In genomic region chr6:17493286-17493685, GRCh38 we compare ENCODE assay signal across 11 cellular contexts.
DNase-seq lines count a peak whose midpoint lies in the region; ATAC-seq and TF ChIP-seq lines count a peak whose summit lies in the region.
"Had no signal": no experiment of that assay in that cellular context is flagged by ENCODE, and none has a peak within 500 bp of the region (broad histone marks: within the 10 kb centered on the region; RNA-seq: fewer than 3 reads in every experiment).

No MANE protein-coding gene starts in this region.

- no peaks in the 10 kb centered on the region for H3K27me3 ChIP-seq in MG63
- no peaks in the 10 kb centered on the region for H3K27me3 ChIP-seq in muscle layer of colon (ENCODE audit: control insufficient read depth in 1 of 2, insufficient read depth in 2 of 2, low read length in 2 of 2)
- H3K27me3 ChIP-seq: right lobe of liver had no signal

- TF ChIP-seq CTCF in choroid plexus epithelial cell (conservative IDR thresholded peaks at IDR 0.05; ENCODE audit: low read depth, low read length): no peak

- ATAC-seq in GM18520 (IDR thresholded peaks at IDR 0.05; ENCODE audit: unreplicated experiment) (no peak), GM21526 (IDR thresholded peaks at IDR 0.05; ENCODE audit: low FRiP score, unreplicated experiment) (no peak)

- peak overlapping the region; percentile 43 for H3K27ac ChIP-seq in muscle layer of colon (ENCODE audit: low read depth, low read length)

- H3K4me3 ChIP-seq in MG63 (no peak overlapping the region), choroid plexus epithelial cell (ENCODE audit: low read depth, low read length) (no peak overlapping the region), muscle layer of colon (ENCODE audit: low read depth in 1 of 2, low read length in 2 of 2) (no peak overlapping the region)
- H3K4me3 ChIP-seq: right lobe of liver had no signal

- DNase-seq in A172 (ENCODE audit: low spot score): peak; percentile 67
- DNase-seq in MG63: peak; percentile 67
- DNase-seq in choroid plexus epithelial cell (ENCODE audit: low read depth): peak; percentile 71
- DNase-seq in stimulated activated CD4-positive, alpha-beta T cell treated with anti-CD3 and anti-CD28 coated beads, Interleukin-2, amount 100 ng/mL, for 48 hours: no peak
- no peak for DNase-seq in activated naive CD4-positive, alpha-beta T cell (lab: John Stamatoyannopoulos, UW)
- DNase-seq: kidney; NK-92 treated with Interleukin-12 subunit alpha and Interleukin-12 subunit beta, amount 100 ng/mL, for 24 hours; right lobe of liver had no signal

- H3K9me3 ChIP-seq in MG63 (no peaks in the 10 kb centered on the region), muscle layer of colon (ENCODE audit: low read length) (no peaks in the 10 kb centered on the region)
- H3K9me3 ChIP-seq: right lobe of liver had no signal

- no peak overlapping the region for H3K9ac ChIP-seq in muscle layer of colon (ENCODE audit: low read length)

- H3K36me3 ChIP-seq in MG63: no peaks in the 10 kb centered on the region
- no peaks in the 10 kb centered on the region for H3K36me3 ChIP-seq in muscle layer of colon (ENCODE audit: insufficient read depth, low read length)
- H3K36me3 ChIP-seq: right lobe of liver had no signal

- H3K4me1 ChIP-seq in muscle layer of colon (ENCODE audit: insufficient read depth, low read length): peaks cover 77% of the 10 kb centered on the region

Comparison
In these comparisons a context has a peak if more than half of its experiments do, and no peak if none do; other contexts are left out.
1. DNase-seq: peak in A172 (single experiment), MG63 (single experiment) and choroid plexus epithelial cell (single experiment); none in stimulated activated CD4-positive, alpha-beta T cell treated with anti-CD3 and anti-CD28 coated beads, Interleukin-2, amount 100 ng/mL, for 48 hours (0 of 2) and activated naive CD4-positive, alpha-beta T cell (0 of 4).